In the genomic region with DNA sequence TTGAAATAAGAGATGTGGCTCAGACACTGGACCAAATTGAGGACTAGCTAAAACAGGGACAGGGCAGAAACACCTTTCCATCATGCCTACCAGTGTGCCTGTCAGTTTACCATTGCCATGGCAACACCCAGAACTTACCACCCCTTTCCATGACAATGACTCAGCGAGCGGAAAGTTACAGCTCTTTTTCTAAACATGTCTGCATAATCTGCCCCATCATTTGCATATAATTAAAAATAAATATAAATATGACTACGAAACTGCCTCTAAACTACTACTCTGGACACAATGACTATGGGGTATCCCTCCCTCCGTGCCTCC, we compare ENCODE assay signal across 11 cellular contexts.
DNase-seq lines count a peak whose midpoint lies in the region; ATAC-seq and TF ChIP-seq lines count a peak whose summit lies in the region.
"Had no signal": no experiment of that assay in that cellular context is flagged by ENCODE, and none has a peak within 500 bp of the region (broad histone marks: within the 10 kb centered on the region; RNA-seq: fewer than 3 reads in every experiment).

No MANE protein-coding gene starts in this region.

- no peak overlapping the region for H3K4me3 ChIP-seq in PC-9
- no peak overlapping the region for H3K4me3 ChIP-seq in endodermal cell (ENCODE audit: low read length)
- H3K4me3 ChIP-seq in sigmoid colon: no peak overlapping the region

- POLR2A ChIA-PET in PC-9 (lab: Charles Lee; ENCODE audit: unreplicated experiment): interaction anchor here (0.6 kb wide), 3 partner anchors 148 to 1292 kb away, joined by 3 to 4 read pairs (median 3); no protein-coding TSS in a partner anchor

- H3K9me2 ChIP-seq in PC-9 (ENCODE audit: insufficient read depth): no peaks in the 10 kb centered on the region

- TF ChIP-seq POLR2A in sigmoid colon (IDR thresholded peaks at IDR 0.05): no peak

- H3K36me3 ChIP-seq in PC-9 (ENCODE audit: low read depth): no peaks in the 10 kb centered on the region
- no peaks in the 10 kb centered on the region for H3K36me3 ChIP-seq in endodermal cell (ENCODE audit: control insufficient read depth, insufficient read depth, low read length)
- H3K36me3 ChIP-seq in sigmoid colon: no peaks in the 10 kb centered on the region

- intact Hi-C loops in PC-9 (cut with micrococcal nuclease; ENCODE audit: unreplicated experiment) (no loop called here), sigmoid colon (cut with DNase I) (no loop called here)

- CTCF ChIA-PET in PC-9 (lab: Charles Lee): no interaction called here

- H3K4me1 Mint-ChIP-seq in endodermal cell: peaks cover 2% of the 10 kb centered on the region

- no peaks in the 10 kb centered on the region for H3K27me3 Mint-ChIP-seq in endodermal cell (ENCODE audit: insufficient read depth)

- H3K27ac ChIP-seq in PC-9 (no peak overlapping the region), endodermal cell (ENCODE audit: low read depth, low read length) (peak overlapping the region; percentile 66), sigmoid colon (no peak overlapping the region)

- H3K9me3 Mint-ChIP-seq in endodermal cell: no peaks in the 10 kb centered on the region

- H3K36me3 Mint-ChIP-seq in endodermal cell (ENCODE audit: low read depth): no peaks in the 10 kb centered on the region

- H3K4me1 ChIP-seq in PC-9 (replicated peaks; ENCODE audit: insufficient read depth) (peaks cover 8% of the 10 kb centered on the region; the same call in 1 of the 2 replicates), endodermal cell (ENCODE audit: control insufficient read depth, insufficient read depth, low read length) (no peaks in the 10 kb centered on the region), sigmoid colon (peaks cover 0 to 9% (median 2%) of the 10 kb centered on the region in 4 donors)

- no peak overlapping the region for H2AFZ ChIP-seq in PC-9

- ATAC-seq in GM18861 (IDR thresholded peaks at IDR 0.05; ENCODE audit: unreplicated experiment): no peak

- H3K27me3 ChIP-seq in PC-9 (ENCODE audit: insufficient read depth, low read depth): no peaks in the 10 kb centered on the region
- H3K27me3 ChIP-seq in endodermal cell (ENCODE audit: control insufficient read depth, insufficient read depth, low read length, poor library complexity, severe bottlenecking): no peaks in the 10 kb centered on the region
- H3K27me3 ChIP-seq in sigmoid colon: no peaks in the 10 kb centered on the region

- TF ChIP-seq CTCF in PC-9 (conservative IDR thresholded peaks at IDR 0.05) (no peak), endodermal cell (conservative IDR thresholded peaks at IDR 0.05) (no peak), sigmoid colon (IDR thresholded peaks at IDR 0.05) (no peak)

- no peak overlapping the region for H3K4me3 Mint-ChIP-seq in endodermal cell

- H3F3A ChIP-seq in PC-9 (ENCODE audit: insufficient read depth, low read depth): 0 out of 2 replicates have a peak, but pooled peaks cover 9% of the 10 kb centered on the region

- H3K9ac ChIP-seq in endodermal cell (ENCODE audit: extremely low read depth, low read length, poor library complexity, severe bottlenecking): no peak overlapping the region

- H3K79me2 ChIP-seq in PC-9 (ENCODE audit: low read depth): no peaks in the 10 kb centered on the region

- BruUV-seq in PC-9 (replicated peaks; lab: Mats Ljungman, UMichigan): no TSS peak

- no peaks in the 10 kb centered on the region for H4K20me1 ChIP-seq in PC-9 (ENCODE audit: insufficient read depth)

- TF ChIP-seq EP300 in sigmoid colon (IDR thresholded peaks at IDR 0.05): no peak

- H3K27ac Mint-ChIP-seq in endodermal cell: no peak overlapping the region

- WGBS in endodermal cell (ENCODE audit: insufficient coverage in 1 of 2, insufficient read length in 1 of 2), 2 experiments: 65 to 84% methylated on average over 2 to 4 of the region's 4 CpGs
- WGBS in sigmoid colon, 2 donors: 88 to 91% methylated on average over 4 of the region's 4 CpGs

- no peak overlapping the region for H3K4me2 ChIP-seq in PC-9

- H3K9me3 ChIP-seq in PC-9 (ENCODE audit: insufficient read depth, low read depth) (no peaks in the 10 kb centered on the region), endodermal cell (ENCODE audit: control insufficient read depth, low read length) (no peaks in the 10 kb centered on the region), sigmoid colon (no peaks in the 10 kb centered on the region)

- DNase-seq in activated T-cell treated with anti-CD3 and anti-CD28 coated beads for 4 hours (peak; percentile 22), PC-9 (peak; percentile 28 to 48), endodermal cell (peak; percentile 73), NCI-H1694 treated with DMSO at 0.1 percent for 48 hours (lab: John Stamatoyannopoulos, UW) (no peak), sigmoid colon (no peak)
- no peak for DNase-seq in activated T-cell treated with anti-CD3 and anti-CD28 coated beads, Interleukin-2, amount 50 U/mL, for 1 hour
- DNase-seq in stimulated activated CD4-positive, alpha-beta T cell treated with anti-CD3 and anti-CD28 coated beads, TNF-alpha, amount 100 ng/mL, for 48 hours (ENCODE audit: low read depth in 3 of 3): peak in 2 of 3 donors; percentile 11 to 23
- DNase-seq: activated CD8-positive, alpha-beta memory T cell treated with anti-CD3 and anti-CD28 coated beads, Interleukin-2, amount 50 U/mL, for 48 hours; NCI-H1694; Right ventricle myocardium superior had no signal

Comparison
In these comparisons a context has a peak if more than half of its experiments do, and no peak if none do; other contexts are left out.
1. DNase-seq: peak in activated T-cell treated with anti-CD3 and anti-CD28 coated beads for 4 hours (single experiment), PC-9 (2 of 2), endodermal cell (single experiment) and stimulated activated CD4-positive, alpha-beta T cell treated with anti-CD3 and anti-CD28 coated beads, TNF-alpha, amount 100 ng/mL, for 48 hours (2 of 3); none in activated T-cell treated with anti-CD3 and anti-CD28 coated beads, Interleukin-2, amount 50 U/mL, for 1 hour (single experiment), NCI-H1694 treated with DMSO at 0.1 percent for 48 hours (single experiment) and sigmoid colon (single experiment).